In the genomic region with DNA sequence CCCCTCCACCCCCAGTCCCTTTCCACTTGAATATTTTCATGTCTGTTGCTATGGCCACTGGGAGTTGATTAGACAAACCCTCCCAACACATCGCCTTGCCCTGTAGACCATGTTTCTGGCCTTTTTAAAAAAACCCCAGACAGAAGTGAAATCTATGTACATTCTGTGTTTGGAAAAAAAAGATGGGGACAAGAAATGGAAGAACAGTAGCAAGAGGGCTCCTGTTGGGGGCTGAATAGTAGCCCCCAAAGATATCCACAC, we compare ENCODE assay signal across 11 cellular contexts.
DNase-seq lines count a peak whose midpoint lies in the region; FAIRE-seq and TF ChIP-seq lines count a peak whose summit lies in the region.
"Had no signal": no experiment of that assay in that cellular context is flagged by ENCODE, and none has a peak within 500 bp of the region (broad histone marks: within the 10 kb centered on the region; RNA-seq: fewer than 3 reads in every experiment).

No MANE protein-coding gene starts in this region.

- CTCF ChIA-PET in Calu3 (lab: Charles Lee) = interaction anchor here (1.4 to 1.6 kb wide), 3 partner anchors 15 to 69 kb away, joined by 3 to 6 read pairs (median 5); no protein-coding TSS in a partner anchor

- H3K27me3 Mint-ChIP-seq in Calu3 (ENCODE audit: unreplicated experiment) (no peaks in the 10 kb centered on the region), immature natural killer cell (ENCODE audit: low read depth in 3 of 3) (peaks cover 0 to 2% (median 0%) of the 10 kb centered on the region in 3 donors)

- peak overlapping the region; percentile 42 to 47 for H3K27ac ChIP-seq in esophagus (ENCODE audit: low read depth in 2 of 2, low read length in 1 of 2)
- H3K27ac ChIP-seq: SK-N-MC had no signal

- DNase-seq in Calu3 (no peak), RCC 7860 (ENCODE audit: low spot score) (peak; percentile 11), renal cortical epithelial cell (ENCODE audit: low read depth) (peak; percentile 59), NCI-H1105 treated with DMSO at 0.1 percent for 48 hours (lab: John Stamatoyannopoulos, UW) (no peak), HTR-8/SVneo (ENCODE audit: insufficient read length, low spot score) (no peak), immature natural killer cell (no peak)
- no peak for DNase-seq in activated CD4-positive, alpha-beta T cell treated with anti-CD3 and anti-CD28 coated beads for 4 hours
- DNase-seq: stimulated activated naive CD4-positive, alpha-beta T cell had no signal

- H3K27ac Mint-ChIP-seq in Calu3 (ENCODE audit: unreplicated experiment) (peak overlapping the region; percentile 99), immature natural killer cell (no peak overlapping the region)

- H3K4me3 Mint-ChIP-seq in Calu3 (ENCODE audit: low read depth, unreplicated experiment) = no peak overlapping the region
- no peak overlapping the region for H3K4me3 Mint-ChIP-seq in immature natural killer cell

- 46 to 57% methylated on average over 1 of the region's 1 CpG for WGBS in esophagus, 2 donors

- H3K4me3 ChIP-seq in esophagus (ENCODE audit: low read depth in 1 of 2, low read length in 2 of 2) = no peak overlapping the region
- H3K4me3 ChIP-seq: skin epidermis had no signal

- intact Hi-C loops in Calu3 (cut with micrococcal nuclease; ENCODE audit: unreplicated experiment) = loop anchor here (5.0 kb wide), 4 partner anchors 49 to 309 kb away; no protein-coding TSS in a partner anchor

- FAIRE-seq in RCC 7860 (lab: Jason Lieb, UNC) = no peak
- FAIRE-seq in HTR-8/SVneo (lab: Jason Lieb, UNC) = no peak

- no peak for TF ChIP-seq CTCF in Calu3 (IDR thresholded peaks at IDR 0.05; ENCODE audit: unreplicated experiment)

- H3K36me3 ChIP-seq in esophagus (ENCODE audit: control insufficient read depth in 2 of 2, insufficient read depth in 2 of 2, low read length in 1 of 2) = no peaks in the 10 kb centered on the region

- H3K9me3 ChIP-seq in esophagus (ENCODE audit: control insufficient read depth in 2 of 2, insufficient read depth in 1 of 2, low read depth in 1 of 2, low read length in 1 of 2) = no peaks in the 10 kb centered on the region

- BruUV-seq in Calu3 (replicated peaks; lab: Mats Ljungman, UMichigan) = no TSS peak

- H3K4me1 ChIP-seq in esophagus (ENCODE audit: control insufficient read depth in 2 of 2, insufficient read depth in 2 of 2, low read length in 1 of 2) = peaks cover 0 to 5% of the 10 kb centered on the region in 2 donors

- H3K4me1 Mint-ChIP-seq in Calu3 (ENCODE audit: low read depth, unreplicated experiment) (peaks cover 93% of the 10 kb centered on the region), immature natural killer cell (no peaks in the 10 kb centered on the region)

- H3K27me3 ChIP-seq in esophagus (ENCODE audit: control insufficient read depth in 1 of 2, insufficient read depth in 2 of 2, low read length in 2 of 2) = no peaks in the 10 kb centered on the region

- H3K9me3 Mint-ChIP-seq in Calu3 (ENCODE audit: low read depth, unreplicated experiment) (no peaks in the 10 kb centered on the region), immature natural killer cell (peaks cover 0 to 5% (median 0%) of the 10 kb centered on the region in 6 donors)

- H3K36me3 Mint-ChIP-seq in Calu3 (ENCODE audit: insufficient read depth, unreplicated experiment) (peaks cover 81% of the 10 kb centered on the region), immature natural killer cell (no peaks in the 10 kb centered on the region)

Comparison
In these comparisons a context has a peak if more than half of its experiments do, and no peak if none do; other contexts are left out.
1. DNase-seq: peak in RCC 7860 (single experiment) and renal cortical epithelial cell (single experiment); none in Calu3 (single experiment), NCI-H1105 treated with DMSO at 0.1 percent for 48 hours (single experiment), HTR-8/SVneo (single experiment), activated CD4-positive, alpha-beta T cell treated with anti-CD3 and anti-CD28 coated beads for 4 hours (0 of 2) and immature natural killer cell (0 of 3).